ENCODE assay signal across 19 cellular contexts in genomic region chr14:53890611-53891091, GRCh38.
DNase-seq lines count a peak whose midpoint lies in the region; ATAC-seq, FAIRE-seq and TF ChIP-seq lines count a peak whose summit lies in the region.
"Had no signal": no experiment of that assay in that cellular context is flagged by ENCODE, and none has a peak within 500 bp of the region (broad histone marks: within the 10 kb centered on the region; RNA-seq: fewer than 3 reads in every experiment).

No MANE protein-coding gene starts in this region.

- DNase-seq in left ventricle myocardium inferior (no peak), myocyte (ENCODE audit: low read depth) (peak; percentile 53), HK-2 (ENCODE audit: unreplicated experiment) (no peak), NCI-H524 treated with DMSO at 0.1 percent for 48 hours (lab: John Stamatoyannopoulos, UW) (no peak)
- DNase-seq: activated CD4-positive, alpha-beta T cell treated with anti-CD3 and anti-CD28 coated beads, Interleukin-2, amount 50 U/mL, for 4 hours; activated T-cell treated with anti-CD3 and anti-CD28 coated beads, Interleukin-2, amount 50 U/mL, for 72 hours; AML-193; H7; NCI-H1417 treated with DMSO at 0.1 percent for 48 hours; nephron progenitor cell; upper lobe of left lung had no signal

- H3K36me3 ChIP-seq in left ventricle myocardium inferior: no peaks in the 10 kb centered on the region
- H3K36me3 ChIP-seq: upper lobe of left lung had no signal

- H3K9me3 ChIP-seq in left ventricle myocardium inferior (replicated peaks): no peaks in the 10 kb centered on the region
- H3K9me3 ChIP-seq: upper lobe of left lung had no signal

- no peak for TF ChIP-seq CTCF in left ventricle myocardium inferior (IDR thresholded peaks at IDR 0.05; ENCODE audit: borderline replicate concordance)

- intact Hi-C loops in left ventricle myocardium inferior (cut with micrococcal nuclease): no loop called here

- H3K27ac ChIP-seq in left ventricle myocardium inferior (replicated peaks): peak overlapping the region; percentile 67
- H3K27ac ChIP-seq: upper lobe of left lung had no signal

- no peak overlapping the region for H3K4me3 ChIP-seq in left ventricle myocardium inferior
- H3K4me3 ChIP-seq: K562, lung, upper lobe of left lung had no signal

- no peak for ATAC-seq in HG03457 (IDR thresholded peaks at IDR 0.05; ENCODE audit: unreplicated experiment)
- ATAC-seq in HG03354 (IDR thresholded peaks at IDR 0.05; ENCODE audit: poor library complexity, severe bottlenecking, unreplicated experiment): no peak
- ATAC-seq: activated T-cell treated with anti-CD3 and anti-CD28 coated beads, Interleukin-2, amount 50 U/mL, for 72 hours; K562; SK-N-SH treated with all-trans-retinoic acid at 6 μM for 48 hours; stimulated activated memory B cell treated with anti-CD40 and anti-IgM and Interleukin-4, amounts not matched to agents 10 μg/mL and 1 μg/mL and 100 μg/mL, for 72 hours had no signal

- no peaks in the 10 kb centered on the region for H3K27me3 ChIP-seq in left ventricle myocardium inferior (ENCODE audit: low read depth)
- H3K27me3 ChIP-seq: upper lobe of left lung had no signal

- FAIRE-seq in G401.6 (lab: Jason Lieb, UNC) (peak; percentile 88), TTC549 (lab: Jason Lieb, UNC) (peak; percentile 90)
- FAIRE-seq: K562 had no signal

- H3K4me1 ChIP-seq in left ventricle myocardium inferior: peaks cover 23% of the 10 kb centered on the region
- H3K4me1 ChIP-seq: upper lobe of left lung had no signal
